ENCODE assay signal across 16 cellular contexts in genomic region chr5:98307811-98308210, GRCh38.
DNase-seq lines count a peak whose midpoint lies in the region; ATAC-seq and TF ChIP-seq lines count a peak whose summit lies in the region.
"Had no signal": no experiment of that assay in that cellular context is flagged by ENCODE, and none has a peak within 500 bp of the region (broad histone marks: within the 10 kb centered on the region; RNA-seq: fewer than 3 reads in every experiment).

No MANE protein-coding gene starts in this region.

- POLR2A ChIA-PET in PC-9 (lab: Charles Lee; ENCODE audit: unreplicated experiment), result no interaction called here

- H3K4me3 ChIP-seq in AG10803 (ENCODE audit: low read length) (no peak overlapping the region), PC-9 (no peak overlapping the region), cardiac fibroblast (replicated peaks in 1 of 2; ENCODE audit: low read depth in 2 of 2, low read length in 2 of 2) (no peak overlapping the region), aorta (ENCODE audit: low read length in 2 of 2) (no peak overlapping the region)
- H3K4me3 ChIP-seq: pancreas had no signal

- DNase-seq in AG10803 (ENCODE audit: low read depth) (peak; percentile 60), PC-9 (peak in 1 of 2 experiments; percentile 9), cardiac fibroblast (ENCODE audit: low read depth in 2 of 2) (peak; percentile 35 to 90), kidney tubule cell (ENCODE audit: low spot score) (peak; percentile 75), aorta (no peak), ureter (ENCODE audit: low spot score) (no peak), cerebellum (ENCODE audit: low spot score) (no peak), SW480 (ENCODE audit: low spot score) (no peak)
- DNase-seq: activated CD8-positive, alpha-beta memory T cell treated with anti-CD3 and anti-CD28 coated beads for 24 hours; activated gamma-delta T cell; BE2C; DMS153; NCI-H1105; NCI-H524; pancreas; T-helper 9 cell had no signal

- H3K27ac ChIP-seq in PC-9 (peak overlapping the region; percentile 31; the same call in 1 of the 2 replicates), aorta (ENCODE audit: low read depth in 1 of 2, low read length in 2 of 2) (no peak overlapping the region)
- H3K27ac ChIP-seq: pancreas had no signal

- ATAC-seq in aorta (ENCODE audit: low FRiP score), result no peak
- ATAC-seq: pancreas had no signal

- H3K4me1 ChIP-seq in PC-9 (replicated peaks; ENCODE audit: insufficient read depth) (peaks cover 27% of the 10 kb centered on the region), aorta (ENCODE audit: control insufficient read depth in 1 of 2, insufficient read depth in 2 of 2, low read length in 2 of 2) (no peaks in the 10 kb centered on the region)
- H3K4me1 ChIP-seq: BE2C, pancreas had no signal

- H3K79me2 ChIP-seq in PC-9 (ENCODE audit: low read depth), result no peaks in the 10 kb centered on the region

- intact Hi-C loops in PC-9 (cut with micrococcal nuclease; ENCODE audit: unreplicated experiment), result no loop called here
- intact Hi-C loops in aorta (cut with DNase I), result no loop called here

- H3K27me3 ChIP-seq in PC-9 (ENCODE audit: insufficient read depth, low read depth) (no peaks in the 10 kb centered on the region), aorta (ENCODE audit: control insufficient read depth in 1 of 2, insufficient read depth in 2 of 2, low read length in 1 of 2) (peaks cover 0 to 2% of the 10 kb centered on the region in 2 donors)
- H3K27me3 ChIP-seq: BE2C, pancreas had no signal

- peaks cover 7% of the 10 kb centered on the region; the same call in 1 of the 2 replicates for H3K9me3 ChIP-seq in PC-9 (ENCODE audit: insufficient read depth, low read depth)
- H3K9me3 ChIP-seq in aorta (ENCODE audit: control insufficient read depth, low read length), result peaks cover 1% of the 10 kb centered on the region
- H3K9me3 ChIP-seq: BE2C, pancreas had no signal

- H2AFZ ChIP-seq in PC-9, result peak overlapping the region; percentile 66; the same call in 1 of the 2 replicates

- CTCF ChIA-PET in PC-9 (lab: Charles Lee), result interaction anchor here (0.5 to 0.8 kb wide), 2 partner anchors 47 to 489 kb away, joined by 3 read pairs; no protein-coding TSS in a partner anchor

- BruUV-seq in PC-9 (replicated peaks; lab: Mats Ljungman, UMichigan), result no TSS peak

- H3K36me3 ChIP-seq in PC-9 (ENCODE audit: low read depth), result no peaks in the 10 kb centered on the region
- H3K36me3 ChIP-seq in aorta (ENCODE audit: control insufficient read depth in 1 of 2, insufficient read depth in 2 of 2, low read length in 1 of 2), result no peaks in the 10 kb centered on the region
- H3K36me3 ChIP-seq: BE2C, pancreas had no signal

- H4K20me1 ChIP-seq in PC-9 (ENCODE audit: insufficient read depth), result no peaks in the 10 kb centered on the region

- 32 to 36% methylated on average over 2 of the region's 2 CpGs for WGBS in aorta, 2 donors

- peaks cover 21% of the 10 kb centered on the region for H3F3A ChIP-seq in PC-9 (ENCODE audit: insufficient read depth, low read depth)

- TF ChIP-seq CTCF in AG10803 (conservative IDR thresholded peaks at IDR 0.05; ENCODE audit: low read length) (no peak), PC-9 (conservative IDR thresholded peaks at IDR 0.05) (no peak), cardiac fibroblast (IDR thresholded peaks at IDR 0.05; ENCODE audit: low read depth, low read length) (no peak)

- no peaks in the 10 kb centered on the region for H3K9me2 ChIP-seq in PC-9 (ENCODE audit: insufficient read depth)

- no peak overlapping the region for H3K4me2 ChIP-seq in PC-9

Comparison
In these comparisons a context has a peak if more than half of its experiments do, and no peak if none do; other contexts are left out.
1. DNase-seq: peak in AG10803 (single experiment), cardiac fibroblast (2 of 2) and kidney tubule cell (single experiment); none in aorta (0 of 2), ureter (single experiment), cerebellum (single experiment) and SW480 (single experiment).